Comparison of ENCODE assay signal across 24 cellular contexts in the genomic region with DNA sequence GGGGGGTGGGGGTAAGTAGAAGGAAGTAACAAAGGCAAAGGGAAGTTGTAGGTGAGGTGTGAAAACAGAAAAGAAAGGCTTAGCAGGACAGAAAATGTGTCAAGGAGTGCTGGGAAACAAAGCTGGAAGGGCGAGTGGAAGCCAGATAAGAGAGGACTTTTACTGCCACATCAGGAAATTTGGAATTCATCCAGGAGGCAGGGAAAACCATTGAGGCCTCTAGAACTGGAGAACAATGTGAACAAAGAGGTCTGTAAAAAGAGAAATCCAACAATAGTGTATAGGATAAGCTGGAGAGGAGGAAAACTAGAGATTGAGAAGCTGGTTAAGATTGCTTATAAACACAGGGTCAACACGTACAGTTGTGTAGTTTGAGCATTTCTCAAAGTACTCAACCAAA.
"Had no signal": no experiment of that assay in that cellular context is flagged by ENCODE, and none has a peak within 500 bp of the region (broad histone marks: within the 10 kb centered on the region; RNA-seq: fewer than 3 reads in every experiment).

No MANE protein-coding gene starts in this region.

- H3K27ac Mint-ChIP-seq: activated B cell treated with CpG ODN at 0.5 μM for 24 hours; activated CD4-positive, alpha-beta T cell treated with anti-CD3 and anti-CD28 coated beads, Interleukin-2, amount 10 ng/mL, durations not matched to agents 24 days and 14 days; activated CD8-positive, alpha-beta memory T cell treated with anti-CD3 and anti-CD28 coated beads, Interleukin-2, amount 10 ng/mL, durations not matched to agents 7 days and 5 days; activated naive CD4-positive, alpha-beta T cell treated with anti-CD3 and anti-CD28 coated beads, Interleukin-2, amount 50 U/mL, for 72 hours; activated naive CD8-positive, alpha-beta T cell treated with anti-CD3 and anti-CD28 coated beads, Interleukin-2, amount 50 U/mL, for 24 hours; T-helper 17 cell had no signal

- H3K27me3 Mint-ChIP-seq: activated CD4-positive, alpha-beta T cell treated with anti-CD3 and anti-CD28 coated beads, Interleukin-2, amount 10 ng/mL, durations not matched to agents 24 days and 14 days; activated CD8-positive, alpha-beta memory T cell treated with anti-CD3 and anti-CD28 coated beads, Interleukin-2, amount 10 ng/mL, durations not matched to agents 7 days and 5 days; brain had no signal

- H3K27me3 ChIP-seq: ascending aorta had no signal

- H3K4me1 ChIP-seq: ascending aorta had no signal

- H3K4me3 Mint-ChIP-seq: activated B cell treated with CpG ODN at 0.5 μM for 24 hours; activated CD4-positive, alpha-beta T cell treated with anti-CD3 and anti-CD28 coated beads, Interleukin-2, amount 10 ng/mL, durations not matched to agents 24 days and 14 days; activated CD8-positive, alpha-beta memory T cell treated with anti-CD3 and anti-CD28 coated beads, Interleukin-2, amount 10 ng/mL, durations not matched to agents 7 days and 5 days; activated naive CD8-positive, alpha-beta T cell treated with anti-CD3 and anti-CD28 coated beads, Interleukin-2, amount 50 U/mL, for 24 hours; activated T-cell treated with anti-CD3 and anti-CD28 coated beads, Interleukin-2, amount 50 U/mL, for 4 hours; brain; T-helper 17 cell had no signal

- H3K4me3 ChIP-seq: ascending aorta had no signal

- H3K4me1 Mint-ChIP-seq: activated B cell treated with CpG ODN at 0.5 μM for 24 hours; activated CD4-positive, alpha-beta T cell treated with anti-CD3 and anti-CD28 coated beads, Interleukin-2, amount 10 ng/mL, durations not matched to agents 24 days and 14 days; activated CD8-positive, alpha-beta memory T cell treated with anti-CD3 and anti-CD28 coated beads, Interleukin-2, amount 10 ng/mL, durations not matched to agents 7 days and 5 days; activated naive CD8-positive, alpha-beta T cell treated with anti-CD3 and anti-CD28 coated beads, Interleukin-2, amount 50 U/mL, for 24 hours; T-helper 17 cell had no signal

- H3K27ac ChIP-seq: ascending aorta had no signal

- ATAC-seq: activated CD8-positive, alpha-beta memory T cell treated with anti-CD3 and anti-CD28 coated beads, Interleukin-2, amount 10 ng/mL, durations not matched to agents 7 days and 5 days; activated naive CD4-positive, alpha-beta T cell treated with anti-CD3 and anti-CD28 coated beads, Interleukin-2, amount 50 U/mL, for 72 hours; activated naive CD8-positive, alpha-beta T cell treated with anti-CD3 and anti-CD28 coated beads, Interleukin-2, amount 50 U/mL, for 24 hours; activated T-cell treated with anti-CD3 and anti-CD28 coated beads, Interleukin-2, amount 50 U/mL, for 4 hours; T-helper 17 cell had no signal

- DNase-seq: activated B cell treated with CpG ODN at 0.5 μM for 24 hours; activated CD4-positive, alpha-beta T cell treated with anti-CD3 and anti-CD28 coated beads for 1 hour; activated CD4-positive, alpha-beta T cell treated with anti-CD3 and anti-CD28 coated beads, Interleukin-2, amount 10 ng/mL, durations not matched to agents 24 days and 14 days; activated CD4-positive, alpha-beta T cell treated with anti-CD3 and anti-CD28 coated beads, Interleukin-2, amount 50 U/mL, for 48 hours; activated CD8-positive, alpha-beta memory T cell treated with anti-CD3 and anti-CD28 coated beads, Interleukin-2, amount 10 ng/mL, durations not matched to agents 7 days and 5 days; activated effector memory CD4-positive, alpha-beta T cell treated with anti-CD3 and anti-CD28 coated beads, Interleukin-2, amount 50 U/mL, for 16 hours; activated naive CD4-positive, alpha-beta T cell treated with Interleukin-2 at 50 U/mL for 16 hours; activated naive CD8-positive, alpha-beta T cell treated with anti-CD3 and anti-CD28 coated beads, Interleukin-2, amount 50 U/mL, for 24 hours; activated T-cell treated with anti-CD3 and anti-CD28 coated beads, Interleukin-2, amount 50 U/mL, for 4 hours; amniotic stem cell; KBM-7; NCI-H1048; NCI-H146; NCI-H187 treated with DMSO at 0.1 percent for 48 hours; NCI-H2081 treated with DMSO at 0.1 percent for 48 hours; NCI-H2227 treated with DMSO at 0.1 percent for 48 hours; NCI-H510A treated with DMSO at 0.1 percent for 48 hours; NCI-H69; SIG-M5; T-helper 17 cell; T1000 had no signal

- H3K9me3 Mint-ChIP-seq: activated naive CD8-positive, alpha-beta T cell treated with anti-CD3 and anti-CD28 coated beads, Interleukin-2, amount 50 U/mL, for 24 hours had no signal

- H3K36me3 Mint-ChIP-seq: activated CD8-positive, alpha-beta memory T cell treated with anti-CD3 and anti-CD28 coated beads, Interleukin-2, amount 10 ng/mL, durations not matched to agents 7 days and 5 days; activated naive CD4-positive, alpha-beta T cell treated with anti-CD3 and anti-CD28 coated beads, Interleukin-2, amount 50 U/mL, for 72 hours had no signal

- H3K9me3 ChIP-seq: ascending aorta had no signal
